In the genomic region with DNA sequence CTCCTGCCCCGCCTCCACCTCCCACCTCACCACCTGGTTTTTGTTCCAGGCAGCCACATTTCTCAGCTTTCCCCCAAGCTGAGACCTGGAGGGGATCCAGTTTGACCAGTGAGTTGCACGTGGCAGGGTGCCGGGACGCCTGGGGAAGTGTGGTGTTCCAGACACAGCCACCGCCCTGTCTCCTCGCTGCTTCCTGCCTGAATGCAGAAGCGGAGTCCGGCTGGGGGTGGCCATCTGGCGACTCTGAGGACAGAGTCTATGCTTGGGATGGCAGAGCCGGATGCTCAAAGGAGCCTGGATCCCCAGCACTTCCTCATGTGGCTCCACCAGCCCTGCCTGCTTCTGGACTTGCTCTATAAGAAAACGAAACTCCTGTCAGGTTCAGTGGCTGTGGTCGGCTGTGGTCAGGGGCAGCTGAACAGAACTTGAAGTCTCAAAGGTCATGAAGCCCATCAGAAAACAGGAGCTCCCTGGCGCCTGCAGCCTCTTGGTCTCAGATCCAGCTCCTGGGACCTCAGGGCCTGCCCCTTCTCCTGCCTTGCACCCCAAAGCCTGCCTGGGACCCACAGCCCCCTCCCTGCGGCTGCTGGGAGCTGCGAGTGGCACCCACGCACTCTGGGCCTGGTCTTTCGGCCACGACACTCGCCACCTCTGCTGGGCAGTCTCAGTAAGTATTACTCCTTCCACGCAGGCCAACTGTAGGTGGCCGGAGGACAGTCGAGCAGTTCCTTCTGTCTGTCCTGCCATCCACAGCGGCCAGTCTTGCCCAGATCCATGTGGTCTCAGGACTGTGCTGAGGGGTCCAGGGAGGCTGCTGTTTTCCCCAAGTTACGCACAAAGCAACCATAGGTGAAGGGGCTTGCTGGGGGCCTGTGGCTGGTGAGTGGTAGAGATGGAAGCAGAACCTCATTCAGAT, we compare ENCODE assay signal across 9 cellular contexts.
DNase-seq lines count a peak whose midpoint lies in the region; ATAC-seq lines count a peak whose summit lies in the region.
"Had no signal": no experiment of that assay in that cellular context is flagged by ENCODE, and none has a peak within 500 bp of the region (broad histone marks: within the 10 kb centered on the region; RNA-seq: fewer than 3 reads in every experiment).

No MANE protein-coding gene starts in this region.

- peaks cover 11% of the 10 kb centered on the region for H3K4me1 Mint-ChIP-seq in T-helper 17 cell
- peaks cover 60% of the 10 kb centered on the region for H3K4me1 Mint-ChIP-seq in stimulated activated memory B cell treated with anti-CD40 and anti-IgM and Interleukin-4, amounts not matched to agents 10 μg/mL and 1 μg/mL and 100 μg/mL, for 72 hours

- H3K9me3 Mint-ChIP-seq in stimulated activated memory B cell treated with anti-CD40 and anti-IgM and Interleukin-4, amounts not matched to agents 10 μg/mL and 1 μg/mL and 100 μg/mL, for 72 hours, result peaks cover 5% of the 10 kb centered on the region
- H3K9me3 Mint-ChIP-seq: CD8-positive, alpha-beta T cell had no signal

- H3K4me3 ChIP-seq in right cardiac atrium (ENCODE audit: low read length), result no peak overlapping the region

- H3K27ac ChIP-seq in right cardiac atrium (ENCODE audit: low read length), result peak overlapping the region; percentile 80

- no peak overlapping the region for H3K4me3 Mint-ChIP-seq in T-helper 17 cell
- H3K4me3 Mint-ChIP-seq in stimulated activated memory B cell treated with anti-CD40 and anti-IgM and Interleukin-4, amounts not matched to agents 10 μg/mL and 1 μg/mL and 100 μg/mL, for 72 hours, result peak overlapping the region; percentile 61
- H3K4me3 Mint-ChIP-seq: CD8-positive, alpha-beta T cell had no signal

- H3K9me3 ChIP-seq in T-helper 17 cell (ENCODE audit: control insufficient read depth, low read length, poor library complexity, severe bottlenecking), result no peaks in the 10 kb centered on the region
- H3K9me3 ChIP-seq in right cardiac atrium (ENCODE audit: control insufficient read depth, low read length), result no peaks in the 10 kb centered on the region

- no peak overlapping the region for H3K27ac Mint-ChIP-seq in T-helper 17 cell
- peak overlapping the region; percentile 87 for H3K27ac Mint-ChIP-seq in stimulated activated memory B cell treated with anti-CD40 and anti-IgM and Interleukin-4, amounts not matched to agents 10 μg/mL and 1 μg/mL and 100 μg/mL, for 72 hours
- H3K27ac Mint-ChIP-seq: CD8-positive, alpha-beta T cell had no signal

- peak; percentile 55 for DNase-seq in activated effector memory CD4-positive, alpha-beta T cell treated with anti-CD3 and anti-CD28 coated beads, Interleukin-2, amount 50 U/mL, for 16 hours
- DNase-seq in activated effector memory CD4-positive, alpha-beta T cell treated with Interleukin-2 at 50 U/mL for 16 hours, result no peak
- DNase-seq in T-helper 17 cell (no peak), right cardiac atrium (peak; percentile 95 to 97 (median 96)), NK-92 (lab: John Stamatoyannopoulos, UW; ENCODE audit: unreplicated experiment) (no peak), NCI-H748 treated with DMSO at 0.1 percent for 48 hours (lab: John Stamatoyannopoulos, UW) (no peak)

- peaks cover 50% of the 10 kb centered on the region for H3K4me1 ChIP-seq in right cardiac atrium (ENCODE audit: control insufficient read depth, insufficient read depth, low read length)

- peaks cover 19% of the 10 kb centered on the region for H3K27me3 Mint-ChIP-seq in T-helper 17 cell
- H3K27me3 Mint-ChIP-seq in stimulated activated memory B cell treated with anti-CD40 and anti-IgM and Interleukin-4, amounts not matched to agents 10 μg/mL and 1 μg/mL and 100 μg/mL, for 72 hours, result no peaks in the 10 kb centered on the region

- peak; percentile 89 for ATAC-seq in HG02981 (IDR thresholded peaks at IDR 0.05; ENCODE audit: unreplicated experiment)
- peak; percentile 12 for ATAC-seq in T-helper 17 cell
- ATAC-seq in right cardiac atrium, result peak; percentile 63 to 72
- peak; percentile 91 for ATAC-seq in stimulated activated memory B cell treated with anti-CD40 and anti-IgM and Interleukin-4, amounts not matched to agents 10 μg/mL and 1 μg/mL and 100 μg/mL, for 72 hours
- ATAC-seq: CD8-positive, alpha-beta T cell had no signal

- WGBS in right cardiac atrium, result 50% methylated on average over 24 of the region's 24 CpGs

- no peaks in the 10 kb centered on the region for H3K36me3 Mint-ChIP-seq in T-helper 17 cell (ENCODE audit: low read depth)
- H3K36me3 Mint-ChIP-seq in stimulated activated memory B cell treated with anti-CD40 and anti-IgM and Interleukin-4, amounts not matched to agents 10 μg/mL and 1 μg/mL and 100 μg/mL, for 72 hours, result peaks cover 6% of the 10 kb centered on the region
- H3K36me3 Mint-ChIP-seq: CD8-positive, alpha-beta T cell had no signal

- intact Hi-C loops in right cardiac atrium (cut with DNase I), result loop anchor here in 2 of 4 donors (10.0 kb wide), 1 partner anchor 112 kb away; the partner anchor contains the start of gene MEF2A (in 2 of the 2)

- H3K27me3 ChIP-seq in right cardiac atrium (ENCODE audit: control insufficient read depth, insufficient read depth), result no peaks in the 10 kb centered on the region

Comparison
In these comparisons a context has a peak if more than half of its experiments do, and no peak if none do; other contexts are left out.
1. DNase-seq: peak in activated effector memory CD4-positive, alpha-beta T cell treated with anti-CD3 and anti-CD28 coated beads, Interleukin-2, amount 50 U/mL, for 16 hours (single experiment) and right cardiac atrium (3 of 3); none in activated effector memory CD4-positive, alpha-beta T cell treated with Interleukin-2 at 50 U/mL for 16 hours (single experiment), T-helper 17 cell (0 of 3), NK-92 (single experiment) and NCI-H748 treated with DMSO at 0.1 percent for 48 hours (single experiment).
2. ATAC-seq: peak in every context shown above with its lines; median percentile 91 in stimulated activated memory B cell treated with anti-CD40 and anti-IgM and Interleukin-4, amounts not matched to agents 10 μg/mL and 1 μg/mL and 100 μg/mL, for 72 hours; 89 in HG02981; 68 in right cardiac atrium; 12 in T-helper 17 cell.